ENCODE assay signal across 11 cellular contexts in genomic region chr1:27570383-27570755, GRCh38. TPM values are rescaled to one million over a fixed set of nuclear protein-coding genes. Genes with fewer than 3 reads are reported as not detected.
DNase-seq lines count a peak whose midpoint lies in the region; ATAC-seq, FAIRE-seq and TF ChIP-seq lines count a peak whose summit lies in the region.
"Had no signal": no experiment of that assay in that cellular context is flagged by ENCODE, and none has a peak within 500 bp of the region (broad histone marks: within the 10 kb centered on the region; RNA-seq: fewer than 3 reads in every experiment).

No MANE protein-coding gene starts in this region.

- no peak for ATAC-seq in A549
- no peak for ATAC-seq in heart right ventricle
- no peak for ATAC-seq in HG02981 (IDR thresholded peaks at IDR 0.05; ENCODE audit: unreplicated experiment)

- H3K4me1 ChIP-seq in A549 (peaks cover 90% of the 10 kb centered on the region), heart right ventricle (peaks cover 62 to 100% (median 95%) of the 10 kb centered on the region in 9 donors), ovary (ENCODE audit: insufficient read depth) (peaks cover 66% of the 10 kb centered on the region)

- TF ChIP-seq CTCF in A549 (IDR thresholded peaks at IDR 0.05) (no peak), RWPE1 (conservative IDR thresholded peaks at IDR 0.05; ENCODE audit: low read depth) (no peak), heart right ventricle (IDR thresholded peaks at IDR 0.05) (no peak), ovary (IDR thresholded peaks at IDR 0.05) (no peak)

- TF ChIP-seq EP300 in A549 (IDR thresholded peaks at IDR 0.05) (no peak), ovary (IDR thresholded peaks at IDR 0.05) (no peak)

- H3K27me3 ChIP-seq in heart right ventricle (peaks cover 0 to 6% (median 0%) of the 10 kb centered on the region in 7 donors), ovary (no peaks in the 10 kb centered on the region)

- CTCF ChIA-PET in A549 (lab: Yijun Ruan, JAX) (interaction anchor here (1.0 to 18.5 kb wide), 6 partner anchors 12 to 31 kb away, joined by 3 to 314 read pairs (median 3); partner anchors contain the start of gene AHDC1), RWPE1 (lab: Yijun Ruan, JAX) (interaction anchor here (0.6 to 4.9 kb wide), 2 partner anchors 13 to 392 kb away, joined by 3 to 46 read pairs; no protein-coding TSS in a partner anchor)

- H3K9me3 ChIP-seq in A549 (no peaks in the 10 kb centered on the region), heart right ventricle (no peaks in the 10 kb centered on the region), ovary (no peaks in the 10 kb centered on the region)

- WGBS in A549 (ENCODE audit: missing lambda C conversion rate), result 40% methylated on average over 2 of the region's 2 CpGs
- WGBS in heart right ventricle, 2 donors, result 18 to 22% methylated on average over 2 of the region's 2 CpGs
- WGBS in ovary, 3 donors, result 30 to 40% (median 37%) methylated on average over 2 of the region's 2 CpGs

- H3K4me3 ChIP-seq in A549 (no peak overlapping the region), heart right ventricle (no peak overlapping the region), ovary (no peak overlapping the region)

- intact Hi-C loops in heart right ventricle (cut with DNase I), result no loop called here
- intact Hi-C loops in ovary (cut with DNase I), result loop anchor here in 1 of 4 donors (10.0 kb wide), 1 partner anchor 46 kb away; no protein-coding TSS in a partner anchor

- POLR2A ChIA-PET in A549 (lab: Yijun Ruan, JAX) (no interaction called here), RWPE1 (lab: Yijun Ruan, JAX; ENCODE audit: low non-redundant PET) (no interaction called here)

- FAIRE-seq in A549 (lab: Jason Lieb, UNC), result no peak
- FAIRE-seq: GM19239 had no signal

- H3K4me2 ChIP-seq in A549, result peak overlapping the region; percentile 28; the same call in 1 of the 3 replicates

- H3K27ac ChIP-seq in A549 (peak overlapping the region; percentile 61 to 72; a peak in 4 of 6 replicates), RWPE1 (peak overlapping the region; percentile 98), heart right ventricle (peak overlapping the region; percentile 65 to 98 (median 93)), ovary (peak overlapping the region; percentile 50 to 89)

- no peak for TF ChIP-seq RAD21 in A549 (conservative IDR thresholded peaks at IDR 0.05 in 1 of 2, IDR thresholded peaks at IDR 0.05 in 1 of 2)

- H3K36me3 ChIP-seq in heart right ventricle, result peaks cover 0 to 4% (median 0%) of the 10 kb centered on the region in 9 donors
- H3K36me3 ChIP-seq in ovary, result no peaks in the 10 kb centered on the region

- DNase-seq in A549 (ENCODE audit: low read depth in 1 of 2, low spot score in 1 of 2), result no peak
- no peak for DNase-seq in RWPE1 (ENCODE audit: low spot score)
- DNase-seq in heart right ventricle, result peak in 1 of 2 donors; percentile 27
- DNase-seq in ovary, result peak in 3 of 5 donors; percentile 45 to 53 (median 51)
- DNase-seq in nucleus accumbens (lab: John Stamatoyannopoulos, UW), result no peak
- no peak for DNase-seq in NCI-H2227 (lab: John Stamatoyannopoulos, UW; ENCODE audit: unreplicated experiment)
- no peak for DNase-seq in central memory CD4-positive, alpha-beta T cell
- DNase-seq: activated gamma-delta T cell treated with Interleukin-2 at 50 U/mL for 16 hours; effector memory CD4-positive, alpha-beta T cell had no signal

- TF ChIP-seq POLR2A in A549 (IDR thresholded peaks at IDR 0.05; ENCODE audit: low read length), result no peak
- TF ChIP-seq POLR2A in ovary (IDR thresholded peaks at IDR 0.05), result no peak

TF ChIP-seq in A549, 52 proteins besides CTCF, POLR2A, EP300 and RAD21:
- TF ChIP-seq RFX5 (IDR thresholded peaks at IDR 0.05), result no peak
- no peak for TF ChIP-seq NFE2L2 (conservative IDR thresholded peaks at IDR 0.05; ENCODE audit: low read length)
- no peak for TF ChIP-seq GATA3 (IDR thresholded peaks at IDR 0.05; ENCODE audit: borderline replicate concordance)
- TF ChIP-seq, protein P1, sequence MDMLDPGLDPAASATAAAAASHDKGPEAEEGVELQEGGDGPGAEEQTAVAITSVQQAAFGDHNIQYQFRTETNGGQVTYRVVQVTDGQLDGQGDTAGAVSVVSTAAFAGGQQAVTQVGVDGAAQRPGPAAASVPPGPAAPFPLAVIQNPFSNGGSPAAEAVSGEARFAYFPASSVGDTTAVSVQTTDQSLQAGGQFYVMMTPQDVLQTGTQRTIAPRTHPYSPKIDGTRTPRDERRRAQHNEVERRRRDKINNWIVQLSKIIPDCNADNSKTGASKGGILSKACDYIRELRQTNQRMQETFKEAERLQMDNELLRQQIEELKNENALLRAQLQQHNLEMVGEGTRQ (IDR thresholded peaks at IDR 0.05), result no peak
- TF ChIP-seq BHLHE40 (IDR thresholded peaks at IDR 0.05; ENCODE audit: low read depth, low read length), result no peak
- TF ChIP-seq ZFP36 (IDR thresholded peaks at IDR 0.05; ENCODE audit: borderline replicate concordance, partially characterized antibody), result no peak
- TF ChIP-seq NPAS2 (CRISPR knock-in tag; IDR thresholded peaks at IDR 0.05; ENCODE audit: borderline replicate concordance), result no peak
- TF ChIP-seq SMC3 (IDR thresholded peaks at IDR 0.05), result no peak
- TF ChIP-seq ZNF302 (CRISPR knock-in tag; IDR thresholded peaks at IDR 0.05), result no peak
- TF ChIP-seq ZC3H11A (IDR thresholded peaks at IDR 0.05), result no peak
- TF ChIP-seq HOXB5 (CRISPR knock-in tag; IDR thresholded peaks at IDR 0.05), result no peak
TF ChIP-seq in A549: peak in this region for 0.

RNA-seq across cellular contexts. Expression of gene AHDC1, which starts 33.6 kb away (rescaled TPM):
- polyA plus RNA-seq in A549 (2011; rRNA removed) (1.3 and 2.6 TPM in 2 replicates), A549 (2017; fragmentation: RNase III; extraction: RNeasy Plus Mini Kit Qiagen cat#74134 plus additional on column Dnase treatment) (9.8 to 11.5 TPM (median 10.0 TPM) in 3 replicates), heart right ventricle (10 to 100 TPM; 17.0 to 33.7 TPM), ovary (10 to 100 TPM; 11.2 to 33.2 TPM)
- polyA plus RNA-seq in A549 (2012; cell fraction: cytosol; rRNA removed), result 5.0 and 6.2 TPM in 2 replicates
- polyA plus RNA-seq in A549 (2012; cell fraction: nucleus; rRNA removed), result 12.9 and 17.1 TPM in 2 replicates
- 2.9 and 3.6 TPM in 2 replicates for polyA minus RNA-seq in A549 (2011; rRNA and poly(A)+ RNA removed)
- total RNA-seq in heart right ventricle (10 to 100 TPM; 32.2 to 53.1 (median 42.9) TPM), ovary (100 to 1,000 TPM in 3 of 7 donors, 10 to 100 TPM in 4; 11.3 to 159 (median 91.2) TPM)

Comparison
In these comparisons a context has a peak if more than half of its experiments do, and no peak if none do; other contexts are left out.
1. DNase-seq: peak in ovary (3 of 5); none in A549 (0 of 2), RWPE1 (single experiment), nucleus accumbens (0 of 56), NCI-H2227 (single experiment) and central memory CD4-positive, alpha-beta T cell (single experiment).
2. Peak in every context shown above with its lines, with median percentiles within 50 percentile points of each other: H3K27ac ChIP-seq.